Comparison of ENCODE assay signal across 1 cellular context in genomic region chr17:44187131-44187899, GRCh38.
TF ChIP-seq lines count a peak whose summit lies in the region.

No MANE protein-coding gene starts in this region.

TF ChIP-seq in K562, 482 proteins besides CTCF, POLR2A, EP300 and RAD21 (continued from another document):
- TF ChIP-seq NR4A1 (CRISPR knock-in tag; IDR thresholded peaks at IDR 0.05): 0 out of 2 replicates have a peak, but pooled peaks have one; percentile 15
- TF ChIP-seq NR4A1 (tag; IDR thresholded peaks at IDR 0.05): no peak
- TF ChIP-seq ESRRA (IDR thresholded peaks at IDR 0.05; ENCODE audit: borderline replicate concordance, low read depth): no peak
- no peak for TF ChIP-seq ZNF280A (IDR thresholded peaks at IDR 0.05; ENCODE audit: low read depth, partially characterized antibody)
- no peak for TF ChIP-seq NR2C2 (CRISPR knock-in tag; IDR thresholded peaks at IDR 0.05)
- TF ChIP-seq NR2C2 (tag; IDR thresholded peaks at IDR 0.05): peak; percentile 93
- no peak for TF ChIP-seq MYC (IDR thresholded peaks at IDR 0.05; ENCODE audit: low read depth, low read length)
- TF ChIP-seq MYC (CRISPR knock-in tag; IDR thresholded peaks at IDR 0.05; ENCODE audit: borderline replicate concordance, low read depth): no peak
- no peak for TF ChIP-seq FOXJ3 (CRISPR knock-in tag; IDR thresholded peaks at IDR 0.05)
- TF ChIP-seq CHCHD3 (CRISPR knock-in tag; IDR thresholded peaks at IDR 0.05): no peak
- TF ChIP-seq ELF2 (CRISPR knock-in tag; IDR thresholded peaks at IDR 0.05): no peak
- peak; percentile 3; the same call in 1 of the 2 replicates for TF ChIP-seq GABPB1 (CRISPR knock-in tag; IDR thresholded peaks at IDR 0.05)
- TF ChIP-seq ZNF518B (CRISPR knock-in tag; IDR thresholded peaks at IDR 0.05): no peak
- TF ChIP-seq NFXL1 (CRISPR knock-in tag; IDR thresholded peaks at IDR 0.05): no peak
- no peak for TF ChIP-seq RBM14 (IDR thresholded peaks at IDR 0.05; ENCODE audit: borderline replicate concordance, insufficient read depth, low read depth, low read length)
- TF ChIP-seq MAX (CRISPR knock-in tag; IDR thresholded peaks at IDR 0.05): no peak
- no peak for TF ChIP-seq KAT7 (CRISPR knock-in tag; IDR thresholded peaks at IDR 0.05; ENCODE audit: borderline replicate concordance)
- TF ChIP-seq SMAD1 (IDR thresholded peaks at IDR 0.05; ENCODE audit: low read depth, low read length, partially characterized antibody): no peak
- peak; percentile 41; the same call in 1 of the 2 replicates for TF ChIP-seq SMARCE1 (IDR thresholded peaks at IDR 0.05)
- TF ChIP-seq GTF2A2 (tag; IDR thresholded peaks at IDR 0.05): no peak
- no peak for TF ChIP-seq NFE2L1 (tag; IDR thresholded peaks at IDR 0.05; ENCODE audit: borderline replicate concordance, low read depth)
- TF ChIP-seq RCOR1 (IDR thresholded peaks at IDR 0.05; ENCODE audit: borderline replicate concordance in 1 of 2, low read depth in 2 of 2, low read length in 2 of 2): peak in 1 of 2 experiments; percentile 26; a peak in 1 of 4 replicates
- TF ChIP-seq ZBTB34 (CRISPR knock-in tag; IDR thresholded peaks at IDR 0.05): no peak
- no peak for TF ChIP-seq TFE3 (CRISPR knock-in tag; IDR thresholded peaks at IDR 0.05)
- TF ChIP-seq FOXK2 (conservative IDR thresholded peaks at IDR 0.05 in 1 of 2, IDR thresholded peaks at IDR 0.05 in 1 of 2; ENCODE audit: low read depth in 2 of 2): no peak
- no peak for TF ChIP-seq NFRKB (IDR thresholded peaks at IDR 0.05; ENCODE audit: low read depth)
- no peak for TF ChIP-seq DPF2 (IDR thresholded peaks at IDR 0.05)
- TF ChIP-seq POLR2G (IDR thresholded peaks at IDR 0.05; ENCODE audit: low read depth, low read length): peak; percentile 5
- TF ChIP-seq TEAD2 (tag; IDR thresholded peaks at IDR 0.05): no peak
- no peak for TF ChIP-seq TFAP4 (CRISPR knock-in tag; IDR thresholded peaks at IDR 0.05; ENCODE audit: borderline replicate concordance)
- 0 out of 2 replicates have a peak, but pooled peaks have one; percentile 76 for TF ChIP-seq GATAD2A (IDR thresholded peaks at IDR 0.05)
- TF ChIP-seq NELFE (IDR thresholded peaks at IDR 0.05; ENCODE audit: insufficient read depth, insufficient read length): no peak
- no peak for TF ChIP-seq EZH2 (IDR thresholded peaks at IDR 0.05; ENCODE audit: borderline replicate concordance, low read depth, low read length)
- TF ChIP-seq ARID3B (CRISPR knock-in tag; IDR thresholded peaks at IDR 0.05; ENCODE audit: borderline replicate concordance): no peak
- no peak for TF ChIP-seq TCF7 (IDR thresholded peaks at IDR 0.05; ENCODE audit: borderline replicate concordance)
- TF ChIP-seq CCNT2 (IDR thresholded peaks at IDR 0.05; ENCODE audit: borderline replicate concordance, extremely low read depth, insufficient read length, low read depth, low read length): no peak
- no peak for TF ChIP-seq ZNF217 (CRISPR knock-in tag; IDR thresholded peaks at IDR 0.05)
- peak; percentile 86 for TF ChIP-seq GABPA (tag; conservative IDR thresholded peaks at IDR 0.05; ENCODE audit: low read depth)
- TF ChIP-seq SIRT6 (IDR thresholded peaks at IDR 0.05; ENCODE audit: low read depth, low read length): no peak
- TF ChIP-seq NFIC (IDR thresholded peaks at IDR 0.05): peak; percentile 83
- TF ChIP-seq ZFP91 (CRISPR knock-in tag; IDR thresholded peaks at IDR 0.05): no peak; the same call in 1 of the 2 replicates
- no peak for TF ChIP-seq HMBOX1 (IDR thresholded peaks at IDR 0.05)
- TF ChIP-seq CHD4 (IDR thresholded peaks at IDR 0.05; ENCODE audit: insufficient read depth, insufficient replicate concordance, low read depth, low read length, poor library complexity, severe bottlenecking): peak; percentile 46
- no peak for TF ChIP-seq NFATC3 (IDR thresholded peaks at IDR 0.05)
- no peak; the same call in 1 of the 2 replicates for TF ChIP-seq SMARCA5 (IDR thresholded peaks at IDR 0.05)
- no peak for TF ChIP-seq RBM17 (IDR thresholded peaks at IDR 0.05; ENCODE audit: borderline replicate concordance, low read depth, low read length)
- TF ChIP-seq ZBTB7A (IDR thresholded peaks at IDR 0.05; ENCODE audit: borderline replicate concordance, control insufficient read depth, low read depth, low read length): peak; percentile 96
- TF ChIP-seq PKNOX1 (IDR thresholded peaks at IDR 0.05): peak; percentile 22
- TF ChIP-seq SMARCA4 (IDR thresholded peaks at IDR 0.05): no peak
- TF ChIP-seq PHF8 (IDR thresholded peaks at IDR 0.05; ENCODE audit: borderline replicate concordance, low read length): peak; percentile 53; the same call in 1 of the 2 replicates
- TF ChIP-seq ZNF174 (CRISPR knock-in tag; IDR thresholded peaks at IDR 0.05): no peak
- TF ChIP-seq KLF6 (CRISPR knock-in tag; IDR thresholded peaks at IDR 0.05; ENCODE audit: borderline replicate concordance): no peak
